23 cellular contexts compared by ENCODE assay signal in genomic region chr7:102173669-102174068, GRCh38.
"Had no signal": no experiment of that assay in that cellular context is flagged by ENCODE, and none has a peak within 500 bp of the region (broad histone marks: within the 10 kb centered on the region; RNA-seq: fewer than 3 reads in every experiment).

No MANE protein-coding gene starts in this region.

- H3K9me3 ChIP-seq: left ventricle myocardium inferior, mucosa of descending colon, ovary, right atrium auricular region, right lobe of liver, transverse colon, upper lobe of right lung had no signal

- H3K79me2 ChIP-seq: hepatocyte had no signal

- FAIRE-seq: urothelium cell line had no signal

- H3K27me3 Mint-ChIP-seq: naive thymus-derived CD4-positive, alpha-beta T cell; progenitor cell of endocrine pancreas; stimulated activated memory B cell treated with anti-CD40 and anti-IgM and Interleukin-4, amounts not matched to agents 10 μg/mL and 1 μg/mL and 100 μg/mL, for 72 hours; stimulated activated naive CD8-positive, alpha-beta T cell treated with anti-CD3 and anti-CD28 coated beads, Interleukin-15, amount 100 ng/mL, for 72 hours had no signal

- H3K27me3 ChIP-seq: hepatocyte, ovary, right atrium auricular region, right lobe of liver, transverse colon, upper lobe of right lung had no signal

- H3K4me1 Mint-ChIP-seq: stimulated activated memory B cell treated with anti-CD40 and anti-IgM and Interleukin-4, amounts not matched to agents 10 μg/mL and 1 μg/mL and 100 μg/mL, for 72 hours; stimulated activated naive CD8-positive, alpha-beta T cell treated with anti-CD3 and anti-CD28 coated beads, Interleukin-15, amount 100 ng/mL, for 72 hours had no signal

- ATAC-seq: mucosa of descending colon; naive thymus-derived CD4-positive, alpha-beta T cell; right lobe of liver; stimulated activated memory B cell treated with anti-CD40 and anti-IgM and Interleukin-4, amounts not matched to agents 10 μg/mL and 1 μg/mL and 100 μg/mL, for 72 hours; stimulated activated naive CD8-positive, alpha-beta T cell treated with anti-CD3 and anti-CD28 coated beads, Interleukin-15, amount 100 ng/mL, for 72 hours; upper lobe of right lung had no signal

- H3K9me3 Mint-ChIP-seq: naive thymus-derived CD4-positive, alpha-beta T cell; stimulated activated memory B cell treated with anti-CD40 and anti-IgM and Interleukin-4, amounts not matched to agents 10 μg/mL and 1 μg/mL and 100 μg/mL, for 72 hours; stimulated activated naive CD8-positive, alpha-beta T cell treated with anti-CD3 and anti-CD28 coated beads, Interleukin-15, amount 100 ng/mL, for 72 hours had no signal

- H3K27ac ChIP-seq: hepatocyte, left ventricle myocardium inferior, ovary, right atrium auricular region, right lobe of liver, upper lobe of right lung had no signal

- H2AFZ ChIP-seq: hepatocyte had no signal

- H3K36me3 ChIP-seq: ovary had no signal

- H3K4me1 ChIP-seq: upper lobe of right lung had no signal

- H3K4me2 ChIP-seq: hepatocyte, smooth muscle cell had no signal

- DNase-seq: islet precursor cell; left ventricle myocardium inferior; midbrain; mucosa of descending colon; naive thymus-derived CD4-positive, alpha-beta T cell; ovary; right lobe of liver; stimulated activated CD4-positive, alpha-beta T cell treated with anti-CD3 and anti-CD28 coated beads, Interleukin-1b, Interleukin-23, amount 100 ng/mL, for 48 hours; stimulated activated CD4-positive, alpha-beta T cell treated with anti-CD3 and anti-CD28 coated beads, Interleukin-2, amount 100 ng/mL, for 48 hours; stimulated activated CD4-positive, alpha-beta T cell treated with anti-CD3 and anti-CD28 coated beads, Interleukin-4, amount 100 ng/mL, for 4 hours; stimulated activated CD8-positive, alpha-beta memory T cell treated with anti-CD3 and anti-CD28 coated beads, Interleukin-4, amount 100 ng/mL, for 48 hours; stimulated activated naive CD4-positive, alpha-beta T cell treated with Interleukin-2 at 50 U/mL for 16 hours; stimulated activated naive CD8-positive, alpha-beta T cell treated with anti-CD3 and anti-CD28 coated beads, Interleukin-15, amount 100 ng/mL, for 72 hours; substantia nigra; transverse colon; upper lobe of right lung had no signal

- H3K4me3 Mint-ChIP-seq: naive thymus-derived CD4-positive, alpha-beta T cell; stimulated activated memory B cell treated with anti-CD40 and anti-IgM and Interleukin-4, amounts not matched to agents 10 μg/mL and 1 μg/mL and 100 μg/mL, for 72 hours; stimulated activated naive CD8-positive, alpha-beta T cell treated with anti-CD3 and anti-CD28 coated beads, Interleukin-15, amount 100 ng/mL, for 72 hours had no signal

- H3K4me3 ChIP-seq: hepatocyte, left ventricle myocardium inferior, lung, mucosa of descending colon, ovary, right atrium auricular region, right lobe of liver, smooth muscle cell, transverse colon, upper lobe of right lung had no signal

- H3K27ac Mint-ChIP-seq: progenitor cell of endocrine pancreas; stimulated activated memory B cell treated with anti-CD40 and anti-IgM and Interleukin-4, amounts not matched to agents 10 μg/mL and 1 μg/mL and 100 μg/mL, for 72 hours had no signal
